7 cellular contexts compared by ENCODE assay signal in genomic region chr22:19085233-19086043, GRCh38. TPM values are rescaled to one million over a fixed set of nuclear protein-coding genes. Genes with fewer than 3 reads are reported as not detected.
A peak's percentile ranks its signal among the peaks of the same experiment; 100 is the strongest.
DNase-seq lines count a peak whose midpoint lies in the region; ATAC-seq, FAIRE-seq and TF ChIP-seq lines count a peak whose summit lies in the region.

No MANE protein-coding gene starts in this region.

- peak; percentile 64 for TF ChIP-seq RAD21 in SK-N-SH (IDR thresholded peaks at IDR 0.05; ENCODE audit: low read length)

- no peak overlapping the region for H2AFZ ChIP-seq in SK-N-SH (ENCODE audit: low read depth)
- no peak overlapping the region for H2AFZ ChIP-seq in smooth muscle cell (ENCODE audit: low read depth)

- H3K9me3 ChIP-seq in SK-N-SH (no peaks in the 10 kb centered on the region), smooth muscle cell (replicated peaks; ENCODE audit: low read depth) (no peaks in the 10 kb centered on the region)

- no peak overlapping the region for H3K4me3 ChIP-seq in GM12875 (ENCODE audit: low read depth, low read length)
- H3K4me3 ChIP-seq in SK-N-SH (ENCODE audit: low read depth in 2 of 2, low read length in 1 of 2): no peak overlapping the region
- no peak overlapping the region for H3K4me3 ChIP-seq in smooth muscle cell

- H3K27ac ChIP-seq in SK-N-SH (ENCODE audit: low read depth in 2 of 2, low read length in 1 of 2) (no peak overlapping the region), smooth muscle cell (ENCODE audit: low read depth) (peak overlapping the region; percentile 82)

- TF ChIP-seq CTCF in GM12875 (IDR thresholded peaks at IDR 0.05; ENCODE audit: borderline replicate concordance, insufficient read depth, low read depth, low read length) (peak; percentile 29; the same call in 1 of the 2 replicates), SK-N-SH (IDR thresholded peaks at IDR 0.05) (peak; percentile 60), smooth muscle cell (IDR thresholded peaks at IDR 0.05; ENCODE audit: borderline replicate concordance, insufficient read depth, poor library complexity, severe bottlenecking) (peak; percentile 27)

- no peaks in the 10 kb centered on the region for H3K9me2 ChIP-seq in SK-N-SH

- peak; percentile 48 for ATAC-seq in HG03159 (IDR thresholded peaks at IDR 0.05; ENCODE audit: unreplicated experiment)

- H3K4me1 ChIP-seq in SK-N-SH (ENCODE audit: control insufficient read depth in 1 of 2, insufficient read depth in 2 of 2, low read depth in 1 of 2, low read length in 1 of 2) (peaks cover 0 to 6% of the 10 kb centered on the region in 2 experiments; a peak in 2 of 4 replicates), smooth muscle cell (ENCODE audit: low read depth) (peaks cover 5% of the 10 kb centered on the region)

- no peak for TF ChIP-seq EP300 in SK-N-SH (IDR thresholded peaks at IDR 0.05; ENCODE audit: borderline replicate concordance in 1 of 2, low read depth in 1 of 2, low read length in 1 of 2)

- 20% methylated on average over 1 of the region's 1 CpG for WGBS in SK-N-SH (ENCODE audit: low lambda C conversion rate)
- 36% methylated on average over 1 of the region's 1 CpG for WGBS in smooth muscle cell (ENCODE audit: low lambda C conversion rate)

- no peak overlapping the region for H3K4me2 ChIP-seq in SK-N-SH
- H3K4me2 ChIP-seq in smooth muscle cell: no peak overlapping the region

- no peak for FAIRE-seq in frontal cortex (lab: Jason Lieb, UNC)

- H4K20me1 ChIP-seq in SK-N-SH (ENCODE audit: insufficient read depth) (peaks cover 31% of the 10 kb centered on the region), smooth muscle cell (ENCODE audit: low read depth) (peaks cover 63% of the 10 kb centered on the region)

- DNase-seq in SK-N-SH: peak; percentile 69
- peak; percentile 58 to 59 for DNase-seq in frontal cortex (ENCODE audit: low spot score in 2 of 2)
- no peak for DNase-seq in smooth muscle cell (lab: John Stamatoyannopoulos, UW; ENCODE audit: unreplicated experiment)
- no peak for DNase-seq in activated T-cell treated with anti-CD3 and anti-CD28 coated beads, Interleukin-2, amount 50 U/mL, for 1 hour
- DNase-seq in amygdala (lab: John Stamatoyannopoulos, UW): no peak

- CTCF ChIA-PET in SK-N-SH (lab: Yijun Ruan, JAX): interaction anchor here (0.6 to 1.5 kb wide), 11 partner anchors 10 to 136 kb away, joined by 3 to 9 read pairs (median 3); partner anchors contain the start of gene DGCR2

- H3K27me3 ChIP-seq in SK-N-SH (ENCODE audit: insufficient read depth): no peaks in the 10 kb centered on the region
- H3K27me3 ChIP-seq in smooth muscle cell (ENCODE audit: low read depth): no peaks in the 10 kb centered on the region

- peaks cover 0 to 5% of the 10 kb centered on the region in 2 experiments for H3K36me3 ChIP-seq in SK-N-SH (replicated peaks in 1 of 2; ENCODE audit: control insufficient read depth in 1 of 2, insufficient read depth in 2 of 2, low read length in 1 of 2)
- H3K36me3 ChIP-seq in smooth muscle cell (ENCODE audit: low read depth): no peaks in the 10 kb centered on the region

- no peaks in the 10 kb centered on the region for H3F3A ChIP-seq in SK-N-SH (replicated peaks; ENCODE audit: insufficient read depth)
- H3F3A ChIP-seq in smooth muscle cell (ENCODE audit: low read depth): peaks cover 10% of the 10 kb centered on the region

- H3K9ac ChIP-seq in SK-N-SH (no peak overlapping the region), smooth muscle cell (ENCODE audit: low read depth) (no peak overlapping the region)

- POLR2A ChIA-PET in SK-N-SH (lab: Yijun Ruan, JAX): no interaction called here

- H3K79me2 ChIP-seq in SK-N-SH (ENCODE audit: insufficient read depth) (peaks cover 15% of the 10 kb centered on the region; the same call in 1 of the 2 replicates), smooth muscle cell (ENCODE audit: low read depth) (no peaks in the 10 kb centered on the region)

TF ChIP-seq in SK-N-SH, 30 proteins besides CTCF, POLR2A, EP300 and RAD21 (continues in another document):
- TF ChIP-seq FOXM1 (IDR thresholded peaks at IDR 0.05; ENCODE audit: low read depth) (no peak), GABPA (IDR thresholded peaks at IDR 0.05; ENCODE audit: low read depth) (no peak), IRF3 (IDR thresholded peaks at IDR 0.05; ENCODE audit: low read depth, low read length) (no peak), RXRA (IDR thresholded peaks at IDR 0.05; ENCODE audit: borderline replicate concordance, low read depth) (no peak), REST (IDR thresholded peaks at IDR 0.05; ENCODE audit: low read depth, low read length) (no peak), TAF1 (IDR thresholded peaks at IDR 0.05; ENCODE audit: borderline replicate concordance, low read depth, low read length) (no peak), TCF12 (IDR thresholded peaks at IDR 0.05) (no peak), USF1 (IDR thresholded peaks at IDR 0.05; ENCODE audit: borderline replicate concordance, low read depth) (no peak), FOXJ3 (CRISPR knock-in tag; IDR thresholded peaks at IDR 0.05) (no peak), JUND (IDR thresholded peaks at IDR 0.05) (no peak), ZBTB33 (IDR thresholded peaks at IDR 0.05; ENCODE audit: borderline replicate concordance, low read depth) (no peak), ELF1 (IDR thresholded peaks at IDR 0.05) (no peak)

RNA-seq across cellular contexts. Expression of gene DGCR2, which starts 36.8 kb away (rescaled TPM):
- 21.5 and 30.4 TPM in 2 replicates for polyA plus RNA-seq in SK-N-SH (2012; rRNA removed)
- polyA plus RNA-seq in SK-N-SH (2012; cell fraction: cytosol; rRNA removed): 15.1 and 23.8 TPM in 2 replicates
- polyA plus RNA-seq in SK-N-SH (2012; cell fraction: nucleus; rRNA removed): 30.5 and 30.9 TPM in 2 replicates
- total RNA-seq in frontal cortex: 65.2 TPM
- 29.0 and 46.7 TPM in 2 replicates for total RNA-seq in smooth muscle cell
- 53.2 and 54.7 TPM in 2 replicates for polyA plus RNA-seq in smooth muscle cell

RNA-seq across cellular contexts. Expression of gene TSSK2, which starts 45.7 kb away (rescaled TPM):
- polyA plus RNA-seq in SK-N-SH (2012; rRNA removed) (not detected in 2 replicates), smooth muscle cell (not detected in 2 replicates)
- not detected in 2 replicates for polyA plus RNA-seq in SK-N-SH (2012; cell fraction: cytosol; rRNA removed)
- polyA plus RNA-seq in SK-N-SH (2012; cell fraction: nucleus; rRNA removed): not detected in 2 replicates
- total RNA-seq in frontal cortex (not detected), smooth muscle cell (not detected in 2 replicates)

RNA-seq across cellular contexts. Expression of gene ESS2, which starts 59.0 kb away (rescaled TPM):
- polyA plus RNA-seq in SK-N-SH (2012; rRNA removed) (14.5 and 15.4 TPM in 2 replicates), smooth muscle cell (12.9 and 18.2 TPM in 2 replicates)
- polyA plus RNA-seq in SK-N-SH (2012; cell fraction: cytosol; rRNA removed): 6.6 and 10.1 TPM in 2 replicates
- 22.4 and 27.9 TPM in 2 replicates for polyA plus RNA-seq in SK-N-SH (2012; cell fraction: nucleus; rRNA removed)
- total RNA-seq in frontal cortex (13.0 TPM), smooth muscle cell (9.2 and 14.8 TPM in 2 replicates)

Comparison
In these comparisons a context has a peak if more than half of its experiments do, and no peak if none do; other contexts are left out.
1. DNase-seq: peak in SK-N-SH (single experiment) and frontal cortex (2 of 2); none in smooth muscle cell (single experiment), activated T-cell treated with anti-CD3 and anti-CD28 coated beads, Interleukin-2, amount 50 U/mL, for 1 hour (single experiment) and amygdala (0 of 56).
2. Peak in every context shown above with its lines, with median percentiles within 50 percentile points of each other: CTCF ChIP-seq.